27 cellular contexts compared by ENCODE assay signal in genomic region chrX:131287556-131288179, GRCh38. TPM values are rescaled to one million over a fixed set of nuclear protein-coding genes. Genes with fewer than 3 reads are reported as not detected.
"Had no signal": no experiment of that assay in that cellular context is flagged by ENCODE, and none has a peak within 500 bp of the region (broad histone marks: within the 10 kb centered on the region; RNA-seq: fewer than 3 reads in every experiment).

No MANE protein-coding gene starts in this region.

- H3K9me3 ChIP-seq: ascending aorta, body of pancreas had no signal

- H3K4me3 ChIP-seq: body of pancreas had no signal

- H3K27me3 ChIP-seq: ascending aorta, body of pancreas had no signal

- H3K27ac ChIP-seq: ascending aorta, body of pancreas had no signal

- H3K36me3 Mint-ChIP-seq: activated CD4-positive, alpha-beta memory T cell treated with anti-CD3 and anti-CD28 coated beads for 36 hours; activated naive CD4-positive, alpha-beta T cell treated with anti-CD3 and anti-CD28 coated beads, Interleukin-2, amount 50 U/mL, for 72 hours had no signal

- H3K4me1 ChIP-seq: ascending aorta had no signal

- FAIRE-seq: TTC549 had no signal

- H3K4me3 Mint-ChIP-seq: activated CD4-positive, alpha-beta memory T cell treated with anti-CD3 and anti-CD28 coated beads for 36 hours; activated CD4-positive, alpha-beta T cell treated with anti-CD3 and anti-CD28 coated beads, Interleukin-2, amount 10 ng/mL, durations not matched to agents 7 days and 5 days; activated naive CD8-positive, alpha-beta T cell treated with anti-CD3 and anti-CD28 coated beads, Interleukin-2, amount 50 U/mL, for 24 hours; activated T-cell treated with anti-CD3 and anti-CD28 coated beads, Interleukin-2, amount 50 U/mL, for 4 hours; central memory CD8-positive, alpha-beta T cell had no signal

- H3K9me3 Mint-ChIP-seq: activated CD4-positive, alpha-beta memory T cell treated with anti-CD3 and anti-CD28 coated beads for 36 hours; activated CD4-positive, alpha-beta T cell treated with anti-CD3 and anti-CD28 coated beads, Interleukin-2, amount 10 ng/mL, durations not matched to agents 7 days and 5 days; activated naive CD4-positive, alpha-beta T cell treated with anti-CD3 and anti-CD28 coated beads, Interleukin-2, amount 50 U/mL, for 72 hours; activated naive CD8-positive, alpha-beta T cell treated with anti-CD3 and anti-CD28 coated beads, Interleukin-2, amount 50 U/mL, for 24 hours; activated T-cell treated with anti-CD3 and anti-CD28 coated beads, Interleukin-2, amount 50 U/mL, for 4 hours; central memory CD8-positive, alpha-beta T cell had no signal

- H3K27ac Mint-ChIP-seq: activated CD4-positive, alpha-beta memory T cell treated with anti-CD3 and anti-CD28 coated beads for 36 hours; activated CD4-positive, alpha-beta T cell treated with anti-CD3 and anti-CD28 coated beads, Interleukin-2, amount 10 ng/mL, durations not matched to agents 7 days and 5 days; activated naive CD4-positive, alpha-beta T cell treated with anti-CD3 and anti-CD28 coated beads, Interleukin-2, amount 50 U/mL, for 72 hours; activated naive CD8-positive, alpha-beta T cell treated with anti-CD3 and anti-CD28 coated beads, Interleukin-2, amount 50 U/mL, for 24 hours had no signal

- ATAC-seq: activated naive CD4-positive, alpha-beta T cell treated with anti-CD3 and anti-CD28 coated beads, Interleukin-2, amount 50 U/mL, for 72 hours; activated naive CD8-positive, alpha-beta T cell treated with anti-CD3 and anti-CD28 coated beads, Interleukin-2, amount 50 U/mL, for 24 hours; activated T-cell treated with anti-CD3 and anti-CD28 coated beads, Interleukin-2, amount 50 U/mL, for 4 hours; body of pancreas had no signal

- H3K36me3 ChIP-seq: ascending aorta had no signal

- DNase-seq: activated CD4-positive, alpha-beta memory T cell treated with anti-CD3 and anti-CD28 coated beads for 36 hours; activated CD4-positive, alpha-beta T cell treated with anti-CD3 and anti-CD28 coated beads, Interleukin-2, amount 10 ng/mL, durations not matched to agents 7 days and 5 days; activated CD4-positive, CD25-positive, alpha-beta regulatory T cell; activated CD8-positive, alpha-beta memory T cell treated with anti-CD3 and anti-CD28 coated beads for 24 hours; activated effector memory CD4-positive, alpha-beta T cell treated with anti-CD3 and anti-CD28 coated beads, Interleukin-2, amount 50 U/mL, for 16 hours; activated naive CD4-positive, alpha-beta T cell treated with Interleukin-2 at 50 U/mL for 16 hours; activated naive CD8-positive, alpha-beta T cell treated with anti-CD3 and anti-CD28 coated beads, Interleukin-2, amount 50 U/mL, for 24 hours; activated T-cell treated with anti-CD3 and anti-CD28 coated beads, Interleukin-2, amount 50 U/mL, for 4 hours; amniotic stem cell; body of pancreas; Kasumi-1; NCI-H1105 treated with DMSO at 0.1 percent for 48 hours; NCI-H1436 treated with DMSO at 0.1 percent for 48 hours; NCI-H187; NCI-H2107; NCI-H2171 treated with DMSO at 0.1 percent for 48 hours; NCI-H226; NCI-H526; NCI-H82; SIG-M5; T-helper 2 cell; T1000 had no signal

- H3K4me1 Mint-ChIP-seq: activated CD4-positive, alpha-beta T cell treated with anti-CD3 and anti-CD28 coated beads, Interleukin-2, amount 10 ng/mL, durations not matched to agents 7 days and 5 days; activated naive CD8-positive, alpha-beta T cell treated with anti-CD3 and anti-CD28 coated beads, Interleukin-2, amount 50 U/mL, for 24 hours; central memory CD8-positive, alpha-beta T cell had no signal

- H3K27me3 Mint-ChIP-seq: central memory CD8-positive, alpha-beta T cell had no signal

RNA-seq across cellular contexts. Expression of gene IGSF1, which starts 1.4 kb away (rescaled TPM):
- total RNA-seq: activated CD4-positive, alpha-beta memory T cell treated with anti-CD3 and anti-CD28 coated beads for 36 hours; activated CD4-positive, alpha-beta T cell treated with anti-CD3 and anti-CD28 coated beads, Interleukin-2, amount 10 ng/mL, durations not matched to agents 7 days and 5 days; activated naive CD4-positive, alpha-beta T cell treated with anti-CD3 and anti-CD28 coated beads, Interleukin-2, amount 50 U/mL, for 72 hours; activated T-cell treated with anti-CD3 and anti-CD28 coated beads, Interleukin-2, amount 50 U/mL, for 4 hours; OCI-LY7 had no signal
